Comparison of ENCODE assay signal across 18 cellular contexts in the genomic region with DNA sequence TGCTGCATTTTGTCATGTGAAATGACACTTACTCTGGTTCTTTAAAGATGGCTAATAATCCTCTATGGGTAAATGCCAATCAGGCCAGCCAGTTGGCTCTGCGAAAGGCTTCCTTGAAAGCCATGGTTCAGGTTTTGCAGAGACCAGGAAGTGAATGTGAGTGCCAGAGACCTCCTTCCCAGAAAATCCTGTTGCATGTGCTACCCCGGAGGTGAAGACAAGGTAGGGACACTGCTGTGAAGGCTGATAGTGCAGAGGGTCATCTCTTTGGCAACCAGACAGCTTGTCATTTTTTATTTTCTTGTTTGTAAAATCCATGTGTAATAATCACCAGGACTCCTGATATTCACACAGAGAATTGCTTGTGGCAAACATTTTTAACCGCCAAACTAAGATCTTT. TPM values are rescaled to one million over a fixed set of nuclear protein-coding genes. Genes with fewer than 3 reads are reported as not detected.
A peak's percentile ranks its signal among the peaks of the same experiment; 100 is the strongest.
DNase-seq lines count a peak whose midpoint lies in the region; ATAC-seq and TF ChIP-seq lines count a peak whose summit lies in the region.
"Had no signal": no experiment of that assay in that cellular context is flagged by ENCODE, and none has a peak within 500 bp of the region (broad histone marks: within the 10 kb centered on the region; RNA-seq: fewer than 3 reads in every experiment).

No MANE protein-coding gene starts in this region.

- DNase-seq in WTC11 (ENCODE audit: low spot score), result no peak
- DNase-seq in left ventricle myocardium inferior, result no peak
- no peak for DNase-seq in NCI-H82 treated with DMSO at 0.1 percent for 48 hours (lab: John Stamatoyannopoulos, UW; ENCODE audit: unreplicated experiment)
- no peak for DNase-seq in AG08396 (ENCODE audit: low spot score)
- DNase-seq: Calu3; CD4-positive, alpha-beta memory T cell; DMS79 treated with DMSO at 0.1 percent for 48 hours; EL; GM23248; HCEC 1CT; HFFc6; IMR-90; KBM-7 had no signal

- POLR2A ChIA-PET in HEK293 (lab: Yijun Ruan, JAX) (no interaction called here), WTC11 (lab: Charles Lee) (interaction anchor here (0.5 kb wide), 1 partner anchor 142 kb away, joined by 4 read pairs; no protein-coding TSS in a partner anchor)

- CTCF ChIA-PET in HEK293 (lab: Yijun Ruan, JAX), result no interaction called here
- CTCF ChIA-PET in WTC11 (lab: Charles Lee), result interaction anchor here (0.6 to 0.9 kb wide), 2 partner anchors 34 to 35 kb away, joined by 3 to 4 read pairs; no protein-coding TSS in a partner anchor

- H3K4me1 ChIP-seq in HEK293 (ENCODE audit: control insufficient read depth, insufficient read depth, low read length) (peaks cover 8% of the 10 kb centered on the region), iPS-15b (ENCODE audit: control insufficient read depth, insufficient read depth, low read length) (peaks cover 32% of the 10 kb centered on the region), left ventricle myocardium inferior (peaks cover 58% of the 10 kb centered on the region)

- TF ChIP-seq CTCF in HEK293 (tag by site-specific recombination; IDR thresholded peaks at IDR 0.05) (no peak), WTC11 (IDR thresholded peaks at IDR 0.05) (no peak), left ventricle myocardium inferior (IDR thresholded peaks at IDR 0.05; ENCODE audit: borderline replicate concordance) (no peak)

- H3K4me1 Mint-ChIP-seq in WTC11, result peaks cover 83% of the 10 kb centered on the region

- peak overlapping the region; percentile 4; the same call in 1 of the 2 replicates for H3K27ac Mint-ChIP-seq in WTC11
- H3K27ac Mint-ChIP-seq: HFFc6 had no signal

- H3K36me3 ChIP-seq in HEK293 (ENCODE audit: control insufficient read depth in 2 of 2, insufficient read depth in 1 of 2, low read length in 2 of 2) (peaks cover 0 to 14% of the 10 kb centered on the region in 2 experiments; a peak in 1 of 3 replicates), iPS-15b (ENCODE audit: control insufficient read depth, insufficient read depth, low read length) (no peaks in the 10 kb centered on the region), left ventricle myocardium inferior (no peaks in the 10 kb centered on the region)
- H3K36me3 ChIP-seq: BLaER1 had no signal

- peak overlapping the region; percentile 18 for H3K9ac ChIP-seq in iPS-15b (ENCODE audit: low read depth, low read length)
- H3K9ac ChIP-seq: BLaER1, GM23248 had no signal

- intact Hi-C loops in left ventricle myocardium inferior (cut with micrococcal nuclease), result no loop called here

- H3K4me3 Mint-ChIP-seq in WTC11, result no peak overlapping the region
- H3K4me3 Mint-ChIP-seq: CD14-positive monocyte, HFFc6 had no signal

- peaks cover 4% of the 10 kb centered on the region for H3K36me3 Mint-ChIP-seq in WTC11

- no peaks in the 10 kb centered on the region for H3K27me3 ChIP-seq in iPS-15b (ENCODE audit: control insufficient read depth, insufficient read depth, low read length)
- no peaks in the 10 kb centered on the region for H3K27me3 ChIP-seq in left ventricle myocardium inferior (ENCODE audit: low read depth)
- H3K27me3 ChIP-seq: BLaER1 had no signal

- no peaks in the 10 kb centered on the region for H3K9me3 ChIP-seq in HEK293 (ENCODE audit: control insufficient read depth, insufficient read depth, low read depth, low read length)
- no peaks in the 10 kb centered on the region for H3K9me3 ChIP-seq in iPS-15b (ENCODE audit: control insufficient read depth, insufficient read depth, low read length)
- H3K9me3 ChIP-seq in left ventricle myocardium inferior (replicated peaks), result no peaks in the 10 kb centered on the region
- H3K9me3 ChIP-seq: BLaER1 had no signal

- H3K9me3 Mint-ChIP-seq in WTC11, result no peaks in the 10 kb centered on the region
- H3K9me3 Mint-ChIP-seq: CD4-positive, alpha-beta memory T cell; HFFc6 had no signal

- no peaks in the 10 kb centered on the region for H3K27me3 Mint-ChIP-seq in WTC11 (ENCODE audit: low read depth)
- H3K27me3 Mint-ChIP-seq: CD4-positive, alpha-beta memory T cell had no signal

- no peak for ATAC-seq in WTC11
- ATAC-seq: GM12878 had no signal

- H3K4me3 ChIP-seq in HEK293 (ENCODE audit: low read depth, low read length) (no peak overlapping the region), iPS-15b (ENCODE audit: low read depth, low read length) (no peak overlapping the region), left ventricle myocardium inferior (no peak overlapping the region)
- H3K4me3 ChIP-seq: BLaER1, GM12878, GM23248 had no signal

- H3K27ac ChIP-seq in HEK293 (ENCODE audit: extremely low read depth, low read depth, low read length) (no peak overlapping the region), left ventricle myocardium inferior (replicated peaks) (no peak overlapping the region)
- H3K27ac ChIP-seq: BLaER1, GM23248 had no signal

TF ChIP-seq in HEK293, 187 proteins besides CTCF, POLR2A, EP300 and RAD21:
- TF ChIP-seq ZNF248 (tag by site-specific recombination; IDR thresholded peaks at IDR 0.05), result no peak
- TF ChIP-seq ZNF114 (tag by site-specific recombination; IDR thresholded peaks at IDR 0.05), result no peak
- TF ChIP-seq ZNF324 (tag by site-specific recombination; IDR thresholded peaks at IDR 0.05), result no peak
- TF ChIP-seq ZBTB8A (tag by site-specific recombination; IDR thresholded peaks at IDR 0.05), result no peak
- TF ChIP-seq ZNF184 (tag by site-specific recombination; IDR thresholded peaks at IDR 0.05), result no peak
- TF ChIP-seq SCRT2 (tag by site-specific recombination; IDR thresholded peaks at IDR 0.05), result 0 out of 2 replicates have a peak, but pooled peaks have one; percentile 14

TF ChIP-seq in WTC11, 78 proteins besides CTCF, POLR2A, EP300 and RAD21:
- TF ChIP-seq NR2C2 (CRISPR knock-in tag; IDR thresholded peaks at IDR 0.05) (no peak), ZNF396 (CRISPR knock-in tag; IDR thresholded peaks at IDR 0.05; ENCODE audit: borderline replicate concordance) (no peak)

RNA-seq across cellular contexts. Expression of gene LRRC8D, which starts 18.7 kb away (rescaled TPM):
- total RNA-seq in WTC11 (2021), result 42.6 to 45.4 TPM (median 42.8 TPM) in 3 replicates
- total RNA-seq in left ventricle myocardium inferior, result 6.4 TPM
